Comparison of ENCODE assay signal across 21 cellular contexts in genomic region chr10:55742487-55742886, GRCh38.
"Had no signal": no experiment of that assay in that cellular context is flagged by ENCODE, and none has a peak within 500 bp of the region (broad histone marks: within the 10 kb centered on the region; RNA-seq: fewer than 3 reads in every experiment).

No MANE protein-coding gene starts in this region.

- H3K36me3 Mint-ChIP-seq: immature natural killer cell, memory B cell, mesothelial cell of epicardium, neural progenitor cell had no signal

- H3K27ac Mint-ChIP-seq: immature natural killer cell; memory B cell; mesothelial cell of epicardium; natural killer cell treated with Interleukin-12 subunit alpha and Interleukin-12 subunit beta and Interleukin-15 and Interleukin-18, amount 100 ng/mL, for 72 hours; neural progenitor cell; progenitor cell of endocrine pancreas had no signal

- DNase-seq: dermis blood vessel endothelial cell; foreskin keratinocyte; immature natural killer cell; kidney; left cardiac atrium; left ventricle myocardium inferior; lower lobe of right lung; nucleus accumbens; pancreas; right cardiac atrium; small intestine; stimulated activated CD4-positive, alpha-beta T cell treated with anti-CD3 and anti-CD28 coated beads, Interleukin-12 subunit alpha, Interleukin-12 subunit beta, amount 100 ng/mL, for 4 hours; stimulated activated naive CD4-positive, alpha-beta T cell; stomach; substantia nigra; transverse colon had no signal

- H3K27me3 Mint-ChIP-seq: memory B cell; natural killer cell treated with Interleukin-12 subunit alpha and Interleukin-12 subunit beta and Interleukin-15 and Interleukin-18, amount 100 ng/mL, for 72 hours; progenitor cell of endocrine pancreas had no signal

- H3K4me1 Mint-ChIP-seq: immature natural killer cell, memory B cell had no signal

- ATAC-seq: foreskin keratinocyte; left cardiac atrium; lower lobe of right lung; natural killer cell treated with Interleukin-12 subunit alpha and Interleukin-12 subunit beta and Interleukin-15 and Interleukin-18, amount 100 ng/mL, for 72 hours; pancreas; right cardiac atrium had no signal

- H3K4me3 Mint-ChIP-seq: immature natural killer cell; memory B cell; mesothelial cell of epicardium; natural killer cell treated with Interleukin-12 subunit alpha and Interleukin-12 subunit beta and Interleukin-15 and Interleukin-18, amount 100 ng/mL, for 72 hours; neural progenitor cell had no signal

- H3K9me3 Mint-ChIP-seq: memory B cell, mesothelial cell of epicardium, neural progenitor cell had no signal
